1 cellular context compared by ENCODE assay signal in genomic region chr5:72847989-72848473, GRCh38.
A peak's percentile ranks its signal among the peaks of the same experiment; 100 is the strongest.
TF ChIP-seq lines count a peak whose summit lies in the region.

No MANE protein-coding gene starts in this region.

TF ChIP-seq in HEK293, 187 proteins besides CTCF, POLR2A, EP300 and RAD21 (continued from another document and continues in another):
- TF ChIP-seq BCL11A (tag by site-specific recombination; IDR thresholded peaks at IDR 0.05; ENCODE audit: low read depth): no peak
- TF ChIP-seq ZNF692 (tag by site-specific recombination; IDR thresholded peaks at IDR 0.05): peak; percentile 94
- TF ChIP-seq BCL6B (tag by site-specific recombination; IDR thresholded peaks at IDR 0.05): no peak
- peak; percentile 95 for TF ChIP-seq ZBTB11 (tag by site-specific recombination; conservative IDR thresholded peaks at IDR 0.05; ENCODE audit: low read depth)
- TF ChIP-seq ZNF146 (tag by site-specific recombination; IDR thresholded peaks at IDR 0.05): no peak
- TF ChIP-seq ZNF239 (tag by site-specific recombination; IDR thresholded peaks at IDR 0.05): no peak
- peak; percentile 38; the same call in 1 of the 2 replicates for TF ChIP-seq SP3 (tag by site-specific recombination; IDR thresholded peaks at IDR 0.05)
- TF ChIP-seq MEIS1 (CRISPR knock-in tag; IDR thresholded peaks at IDR 0.05; ENCODE audit: borderline replicate concordance): no peak
- TF ChIP-seq ZNF610 (tag by site-specific recombination; IDR thresholded peaks at IDR 0.05; ENCODE audit: borderline replicate concordance): no peak
- TF ChIP-seq ZNF501 (tag by site-specific recombination; IDR thresholded peaks at IDR 0.05): peak; percentile 89
- no peak for TF ChIP-seq ZNF214 (tag by site-specific recombination; IDR thresholded peaks at IDR 0.05; ENCODE audit: borderline replicate concordance)
- TF ChIP-seq ZNF324 (tag by site-specific recombination; IDR thresholded peaks at IDR 0.05): 0 out of 2 replicates have a peak, but pooled peaks have one; percentile 31
- peak; percentile 90 for TF ChIP-seq ZNF660 (tag by site-specific recombination; IDR thresholded peaks at IDR 0.05)
- TF ChIP-seq, protein P1, sequence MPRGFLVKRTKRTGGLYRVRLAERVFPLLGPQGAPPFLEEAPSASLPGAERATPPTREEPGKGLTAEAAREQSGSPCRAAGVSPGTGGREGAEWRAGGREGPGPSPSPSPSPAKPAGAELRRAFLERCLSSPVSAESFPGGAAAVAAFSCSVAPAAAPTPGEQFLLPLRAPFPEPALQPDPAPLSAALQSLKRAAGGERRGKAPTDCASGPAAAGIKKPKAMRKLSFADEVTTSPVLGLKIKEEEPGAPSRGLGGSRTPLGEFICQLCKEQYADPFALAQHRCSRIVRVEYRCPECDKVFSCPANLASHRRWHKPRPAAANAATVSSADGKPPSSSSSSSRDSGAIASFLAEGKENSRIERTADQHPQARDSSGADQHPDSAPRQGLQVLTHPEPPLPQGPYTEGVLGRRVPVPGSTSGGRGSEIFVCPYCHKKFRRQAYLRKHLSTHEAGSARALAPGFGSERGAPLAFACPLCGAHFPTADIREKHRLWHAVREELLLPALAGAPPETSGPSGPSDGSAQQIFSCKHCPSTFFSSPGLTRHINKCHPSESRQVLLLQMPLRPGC (tag by site-specific recombination; IDR thresholded peaks at IDR 0.05): no peak
- TF ChIP-seq ZNF366 (tag by site-specific recombination; conservative IDR thresholded peaks at IDR 0.05): no peak
- TF ChIP-seq ZNF747 (tag by site-specific recombination; IDR thresholded peaks at IDR 0.05): no peak
- no peak for TF ChIP-seq HIC1 (tag by site-specific recombination; IDR thresholded peaks at IDR 0.05)
- TF ChIP-seq ZNF354C (tag by site-specific recombination; IDR thresholded peaks at IDR 0.05; ENCODE audit: borderline replicate concordance, low read depth): no peak
- TF ChIP-seq ZNF223 (tag by site-specific recombination; IDR thresholded peaks at IDR 0.05): no peak
- TF ChIP-seq PRDM10 (tag by site-specific recombination; IDR thresholded peaks at IDR 0.05): peak; percentile 79
- TF ChIP-seq ZNF707 (tag by site-specific recombination; IDR thresholded peaks at IDR 0.05): no peak
- TF ChIP-seq ZNF776 (tag by site-specific recombination; IDR thresholded peaks at IDR 0.05; ENCODE audit: borderline replicate concordance): no peak
- no peak for TF ChIP-seq ZNF777 (tag by site-specific recombination; IDR thresholded peaks at IDR 0.05; ENCODE audit: borderline replicate concordance)
- TF ChIP-seq ZNF2 (tag by site-specific recombination; IDR thresholded peaks at IDR 0.05): peak; percentile 91
- TF ChIP-seq ZNF404 (tag by site-specific recombination; IDR thresholded peaks at IDR 0.05): no peak
- no peak for TF ChIP-seq ZNF830 (tag by site-specific recombination; IDR thresholded peaks at IDR 0.05; ENCODE audit: low read depth)
- TF ChIP-seq YY2 (tag by site-specific recombination; IDR thresholded peaks at IDR 0.05): 0 out of 2 replicates have a peak, but pooled peaks have one; percentile 58
- TF ChIP-seq ZNF544 (tag by site-specific recombination; IDR thresholded peaks at IDR 0.05): no peak
- TF ChIP-seq OSR2 (tag by site-specific recombination; IDR thresholded peaks at IDR 0.05): peak; percentile 65
- no peak for TF ChIP-seq ZNF202 (tag by site-specific recombination; IDR thresholded peaks at IDR 0.05; ENCODE audit: borderline replicate concordance)
- TF ChIP-seq ZFP41 (tag by site-specific recombination; IDR thresholded peaks at IDR 0.05; ENCODE audit: borderline replicate concordance): no peak
- no peak for TF ChIP-seq HOXA7 (CRISPR knock-in tag; IDR thresholded peaks at IDR 0.05; ENCODE audit: borderline replicate concordance)
- TF ChIP-seq MZF1 (tag by site-specific recombination; IDR thresholded peaks at IDR 0.05; ENCODE audit: borderline replicate concordance): no peak
- peak; percentile 17; the same call in 1 of the 2 replicates for TF ChIP-seq SP2 (tag by site-specific recombination; IDR thresholded peaks at IDR 0.05)
- TF ChIP-seq ZNF112 (tag by site-specific recombination; IDR thresholded peaks at IDR 0.05): no peak
- TF ChIP-seq, protein P2, sequence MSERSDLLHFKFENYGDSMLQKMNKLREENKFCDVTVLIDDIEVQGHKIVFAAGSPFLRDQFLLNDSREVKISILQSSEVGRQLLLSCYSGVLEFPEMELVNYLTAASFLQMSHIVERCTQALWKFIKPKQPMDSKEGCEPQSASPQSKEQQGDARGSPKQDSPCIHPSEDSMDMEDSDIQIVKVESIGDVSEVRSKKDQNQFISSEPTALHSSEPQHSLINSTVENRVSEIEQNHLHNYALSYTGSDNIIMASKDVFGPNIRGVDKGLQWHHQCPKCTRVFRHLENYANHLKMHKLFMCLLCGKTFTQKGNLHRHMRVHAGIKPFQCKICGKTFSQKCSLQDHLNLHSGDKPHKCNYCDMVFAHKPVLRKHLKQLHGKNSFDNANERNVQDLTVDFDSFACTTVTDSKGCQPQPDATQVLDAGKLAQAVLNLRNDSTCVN (tag by site-specific recombination; optimal IDR thresholded peaks at IDR 0.05): peak; percentile 66
- TF ChIP-seq ZNF658 (tag by site-specific recombination; IDR thresholded peaks at IDR 0.05): no peak
- TF ChIP-seq ZNF426 (tag by site-specific recombination; IDR thresholded peaks at IDR 0.05): no peak
- peak; percentile 77 for TF ChIP-seq YY1 (tag by site-specific recombination; IDR thresholded peaks at IDR 0.05)
- no peak for TF ChIP-seq ZNF621 (tag by site-specific recombination; IDR thresholded peaks at IDR 0.05)
- TF ChIP-seq ZNF704 (tag by site-specific recombination; IDR thresholded peaks at IDR 0.05): no peak
